13 cellular contexts compared by ENCODE assay signal in genomic region chr6:156852147-156852857, GRCh38.
DNase-seq lines count a peak whose midpoint lies in the region; ATAC-seq and TF ChIP-seq lines count a peak whose summit lies in the region.
"Had no signal": no experiment of that assay in that cellular context is flagged by ENCODE, and none has a peak within 500 bp of the region (broad histone marks: within the 10 kb centered on the region; RNA-seq: fewer than 3 reads in every experiment).

No MANE protein-coding gene starts in this region.

- intact Hi-C loops in psoas muscle (cut with DNase I) = no loop called here

- H3K4me1 ChIP-seq in psoas muscle = peaks cover 86% of the 10 kb centered on the region
- H3K4me1 ChIP-seq in SJCRH30 = peaks cover 24% of the 10 kb centered on the region

- H3K27ac ChIP-seq in psoas muscle = peak overlapping the region; percentile 82
- H3K27ac ChIP-seq in SJCRH30 = no peak overlapping the region
- H3K27ac ChIP-seq: 22Rv1 had no signal

- H3K4me3 ChIP-seq in psoas muscle (peak overlapping the region; percentile 1), SJCRH30 (no peak overlapping the region)

- ATAC-seq in HG02840 (IDR thresholded peaks at IDR 0.05; ENCODE audit: low FRiP score, unreplicated experiment) (peak; percentile 59), psoas muscle (peak; percentile 59 to 78 (median 68))

- H3K36me3 ChIP-seq in psoas muscle (ENCODE audit: insufficient read depth in 1 of 2, low read depth in 1 of 2) = peaks cover 0 to 2% of the 10 kb centered on the region in 2 donors
- H3K36me3 ChIP-seq in SJCRH30 = no peaks in the 10 kb centered on the region

- 51 to 65% (median 56%) methylated on average over 9 of the region's 9 CpGs for WGBS in psoas muscle, 3 donors

- no peaks in the 10 kb centered on the region for H3K9me3 ChIP-seq in psoas muscle
- no peaks in the 10 kb centered on the region for H3K9me3 ChIP-seq in SJCRH30 (replicated peaks)

- TF ChIP-seq CTCF in psoas muscle (IDR thresholded peaks at IDR 0.05) = no peak

- DNase-seq in NCI-H146 (lab: John Stamatoyannopoulos, UW) = peak; percentile 20
- no peak for DNase-seq in NCI-H146 treated with DMSO at 0.1 percent for 48 hours (lab: John Stamatoyannopoulos, UW; ENCODE audit: unreplicated experiment)
- peak; percentile 92 for DNase-seq in NAMALWA (ENCODE audit: low spot score)
- DNase-seq in psoas muscle = no peak
- no peak for DNase-seq in SJCRH30
- DNase-seq in UCSD-AML1 (lab: John Stamatoyannopoulos, UW; ENCODE audit: unreplicated experiment) = no peak
- no peak for DNase-seq in activated CD4-positive, alpha-beta T cell treated with anti-CD3 and anti-CD28 coated beads for 48 hours
- DNase-seq: amniotic stem cell, glutamatergic neuron, nucleus accumbens, T-helper 9 cell had no signal

- H3K27me3 ChIP-seq in psoas muscle (ENCODE audit: insufficient read depth in 3 of 3, low read length in 2 of 3) = no peaks in the 10 kb centered on the region
- H3K27me3 ChIP-seq in SJCRH30 = no peaks in the 10 kb centered on the region

Comparison
In these comparisons a context has a peak if more than half of its experiments do, and no peak if none do; other contexts are left out.
1. DNase-seq: peak in NCI-H146 (single experiment) and NAMALWA (single experiment); none in NCI-H146 treated with DMSO at 0.1 percent for 48 hours (single experiment), psoas muscle (0 of 2), SJCRH30 (0 of 2), UCSD-AML1 (single experiment) and activated CD4-positive, alpha-beta T cell treated with anti-CD3 and anti-CD28 coated beads for 48 hours (single experiment).